9 cellular contexts compared by ENCODE assay signal in the genomic region with DNA sequence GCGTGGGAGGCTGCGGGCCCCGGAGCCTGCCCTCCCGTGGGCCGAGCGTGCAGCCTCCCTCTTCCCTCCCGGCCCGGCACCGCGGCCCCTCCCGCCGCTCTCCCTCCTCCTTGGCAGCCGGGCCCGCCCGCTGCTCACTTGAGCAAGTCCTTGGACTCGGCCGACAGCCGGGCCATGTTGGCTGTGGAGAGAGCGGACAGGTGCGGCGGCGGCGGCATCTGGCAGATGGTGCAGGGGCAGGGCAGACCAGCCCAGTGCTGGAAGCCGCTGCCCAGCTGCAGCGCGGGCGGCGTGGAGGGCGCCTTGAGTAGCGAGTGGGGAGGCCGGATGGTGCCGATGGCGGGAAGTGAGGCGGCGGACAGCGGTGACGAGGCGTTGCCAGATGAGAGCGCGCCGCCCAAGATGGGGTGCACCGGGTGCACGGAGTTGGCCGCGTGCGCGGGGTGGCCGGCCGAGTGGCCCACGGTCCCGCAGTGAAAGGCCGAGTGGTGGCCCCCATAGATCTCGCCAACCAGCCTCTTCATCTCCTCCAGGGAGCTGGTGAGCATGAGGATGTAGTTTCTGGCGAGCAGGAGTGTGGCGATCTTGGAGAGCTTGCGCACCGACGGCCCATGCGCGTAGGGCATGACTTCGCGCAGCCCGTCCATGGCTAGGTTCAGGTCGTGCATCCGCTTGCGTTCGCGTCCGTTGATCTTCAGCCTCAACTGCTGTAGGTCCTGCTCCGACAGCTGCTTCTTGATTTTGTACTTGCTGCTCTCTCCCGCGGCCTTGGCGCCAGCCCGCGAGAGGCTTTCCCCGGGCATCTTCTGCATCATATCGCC. TPM values are rescaled to one million over a fixed set of nuclear protein-coding genes. Genes with fewer than 3 reads are reported as not detected.
DNase-seq lines count a peak whose midpoint lies in the region.
"Had no signal": no experiment of that assay in that cellular context is flagged by ENCODE, and none has a peak within 500 bp of the region (broad histone marks: within the 10 kb centered on the region; RNA-seq: fewer than 3 reads in every experiment).

No MANE protein-coding gene starts in this region.

- WGBS in ectodermal cell, 2 experiments, result 0% methylated on average over 77 of the region's 77 CpGs
- no CpG with 5 or more reads among the region's 77 CpGs for WGBS in neuronal stem cell (ENCODE audit: extremely low coverage in 2 of 2, insufficient read length in 2 of 2, insufficient replicate concordance in 1 of 2), 2 donors

- no peak overlapping the region for H2BK120ac ChIP-seq in neuronal stem cell (ENCODE audit: low read depth, low read length)

- H3K4me3 ChIP-seq in SK-N-MC (peak overlapping the region; percentile 74), ectodermal cell (ENCODE audit: insufficient read depth, low read depth, low read length) (peak overlapping the region; percentile 33), neuronal stem cell (ENCODE audit: low read length in 2 of 2) (peak overlapping the region in 1 of 2 donors; percentile 23), SJCRH30 (no peak overlapping the region)

- peak overlapping the region; percentile 49 for H2AFZ ChIP-seq in neuronal stem cell (ENCODE audit: low read length)

- peak overlapping the region; percentile 84 for H3K18ac ChIP-seq in neuronal stem cell (ENCODE audit: low read length)

- peak overlapping the region; percentile 67 for H3K4me2 ChIP-seq in neuronal stem cell (ENCODE audit: insufficient read depth, low read length, poor library complexity, severe bottlenecking)

- peak overlapping the region; percentile 90 for H3K23ac ChIP-seq in neuronal stem cell (ENCODE audit: low read depth, low read length, poor library complexity)

- no peak overlapping the region for H3K4ac ChIP-seq in neuronal stem cell (ENCODE audit: low read length)

- peaks cover 28% of the 10 kb centered on the region for H3K4me1 ChIP-seq in ES-I3 (ENCODE audit: insufficient read depth, low read length)
- H3K4me1 ChIP-seq in ectodermal cell (ENCODE audit: control insufficient read depth, insufficient read depth, low read length), result peaks cover 56% of the 10 kb centered on the region
- peaks cover 0 to 34% of the 10 kb centered on the region in 2 donors for H3K4me1 ChIP-seq in neuronal stem cell (ENCODE audit: control insufficient read depth in 2 of 2, insufficient read depth in 1 of 2, low read depth in 1 of 2, low read length in 2 of 2)
- H3K4me1 ChIP-seq in SJCRH30, result no peaks in the 10 kb centered on the region

- no peak overlapping the region for H2BK5ac ChIP-seq in neuronal stem cell (ENCODE audit: low read length)

- no peak overlapping the region for H4K91ac ChIP-seq in neuronal stem cell (ENCODE audit: low read depth, low read length, poor library complexity)

- peak overlapping the region; percentile 75 for H2BK12ac ChIP-seq in neuronal stem cell (ENCODE audit: low read length)

- peaks cover 3% of the 10 kb centered on the region for H3K79me1 ChIP-seq in neuronal stem cell (ENCODE audit: low read depth, low read length)

- no peak overlapping the region for H2AK5ac ChIP-seq in neuronal stem cell (ENCODE audit: low read depth, low read length)

- no peak overlapping the region for H4K8ac ChIP-seq in neuronal stem cell (ENCODE audit: low read depth, low read length)

- DNase-seq in SK-N-MC (ENCODE audit: low read depth, low spot score), result no peak
- peak; percentile 51 for DNase-seq in neuronal stem cell (ENCODE audit: low spot score)
- no peak for DNase-seq in NCI-H1930 (lab: John Stamatoyannopoulos, UW)
- no peak for DNase-seq in middle frontal gyrus (ENCODE audit: extremely low spot score, low spot score)
- no peak for DNase-seq in SJCRH30
- no peak for DNase-seq in HCEC 1CT
- DNase-seq: SIG-M5 had no signal

- H3K9ac ChIP-seq in ES-I3 (ENCODE audit: low read depth, low read length) (peak overlapping the region; percentile 48; the same call in 1 of the 2 replicates), SK-N-MC (ENCODE audit: insufficient read length) (no peak overlapping the region), neuronal stem cell (ENCODE audit: low read depth, low read length, poor library complexity) (peak overlapping the region; percentile 72)

- H3K9me3 ChIP-seq in ES-I3 (ENCODE audit: control insufficient read depth, insufficient read depth, low read length) (no peaks in the 10 kb centered on the region), SK-N-MC (ENCODE audit: low read depth, low read length) (no peaks in the 10 kb centered on the region), ectodermal cell (ENCODE audit: control insufficient read depth, low read length) (no peaks in the 10 kb centered on the region), neuronal stem cell (replicated peaks in 1 of 2; ENCODE audit: control insufficient read depth in 2 of 2, insufficient read depth in 1 of 2, low read depth in 1 of 2, low read length in 2 of 2) (peaks cover 0 to 2% of the 10 kb centered on the region in 2 donors), SJCRH30 (replicated peaks) (no peaks in the 10 kb centered on the region)

- no peaks in the 10 kb centered on the region for H3K36me3 ChIP-seq in ES-I3 (ENCODE audit: insufficient read depth, low read length)
- H3K36me3 ChIP-seq in SK-N-MC (ENCODE audit: insufficient read depth, low read length), result no peaks in the 10 kb centered on the region
- H3K36me3 ChIP-seq in ectodermal cell (ENCODE audit: control insufficient read depth, insufficient read depth, low read length), result no peaks in the 10 kb centered on the region
- no peaks in the 10 kb centered on the region for H3K36me3 ChIP-seq in neuronal stem cell (replicated peaks in 1 of 2; ENCODE audit: control insufficient read depth in 2 of 2, insufficient read depth in 2 of 2, low read length in 2 of 2)
- no peaks in the 10 kb centered on the region for H3K36me3 ChIP-seq in SJCRH30

- H2BK15ac ChIP-seq in neuronal stem cell (ENCODE audit: low read length), result no peak overlapping the region

- no peak overlapping the region for H3K27ac ChIP-seq in SK-N-MC
- no peak overlapping the region for H3K27ac ChIP-seq in ectodermal cell (ENCODE audit: insufficient read depth, low read depth, low read length, poor library complexity, severe bottlenecking)
- H3K27ac ChIP-seq in neuronal stem cell (replicated peaks; ENCODE audit: low read length), result no peak overlapping the region
- H3K27ac ChIP-seq in SJCRH30, result no peak overlapping the region

- H3K14ac ChIP-seq in neuronal stem cell (ENCODE audit: low read length), result peak overlapping the region; percentile 43

- H3K27me3 ChIP-seq in ectodermal cell (ENCODE audit: control insufficient read depth, insufficient read depth, low read length, poor library complexity, severe bottlenecking) (peaks cover 100% of the 10 kb centered on the region), neuronal stem cell (ENCODE audit: control insufficient read depth in 3 of 3, insufficient read depth in 3 of 3, low read depth in 1 of 3, low read length in 3 of 3) (peaks cover 58 to 100% (median 97%) of the 10 kb centered on the region in 3 experiments), SJCRH30 (no peaks in the 10 kb centered on the region; the same call in 1 of the 2 replicates)

RNA-seq across cellular contexts. Expression of gene OLIG3, which starts 0.8 kb away (rescaled TPM):
- 28.6 TPM for polyA plus RNA-seq in ectodermal cell (2013, experiment 1 of 4)
- 18.4 TPM for polyA plus RNA-seq in ectodermal cell (2013, experiment 2 of 4)
- polyA plus RNA-seq in ectodermal cell (2013, experiment 3 of 4), result 27.9 TPM
- 31.6 TPM for polyA plus RNA-seq in ectodermal cell (2013, experiment 4 of 4)
- 0.04 TPM for polyA plus RNA-seq in neuronal stem cell (2013, experiment 1 of 2)
- 0.01 TPM for polyA plus RNA-seq in neuronal stem cell (2013, experiment 2 of 2)
- not detected in 2 replicates for total RNA-seq in SJCRH30 (2014; rRNA removed; shearing (Covaris generic))
